In the genomic region with DNA sequence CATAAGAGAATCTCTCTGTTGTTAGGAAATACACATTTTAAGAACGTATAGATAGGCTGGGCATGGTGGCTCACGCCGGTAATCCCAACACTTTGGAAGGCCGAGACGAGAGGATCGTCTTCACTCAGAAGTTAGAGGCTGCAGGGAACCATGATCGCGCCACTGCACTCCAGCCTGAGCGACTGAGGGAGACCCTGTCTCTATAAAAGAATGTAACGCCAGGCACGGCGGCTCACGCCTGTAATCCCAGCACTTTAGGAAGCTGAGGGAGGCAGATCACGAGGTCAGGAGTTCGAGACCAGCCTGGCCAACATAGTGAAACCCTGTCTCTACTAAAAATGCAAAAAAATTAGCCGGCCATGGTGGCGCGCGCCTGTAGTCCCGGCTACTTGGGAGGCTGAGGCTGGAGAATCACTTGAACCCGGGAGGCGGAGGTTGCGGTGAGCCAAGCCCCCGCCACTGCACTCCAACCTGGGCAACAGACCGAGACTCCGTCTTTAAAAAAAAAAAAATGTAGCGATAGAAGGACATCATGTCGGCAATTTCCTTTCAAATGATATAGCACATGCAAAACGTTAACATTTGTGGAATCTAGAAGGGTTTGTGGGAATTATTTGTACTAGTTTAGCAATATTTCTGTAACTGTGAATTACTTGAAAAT, we compare ENCODE assay signal across 8 cellular contexts. TPM values are rescaled to one million over a fixed set of nuclear protein-coding genes. Genes with fewer than 3 reads are reported as not detected.
DNase-seq lines count a peak whose midpoint lies in the region; ATAC-seq and TF ChIP-seq lines count a peak whose summit lies in the region.

No MANE protein-coding gene starts in this region.

- H3K27ac ChIP-seq in Peyer's patch = peak overlapping the region; percentile 87 to 92 (median 89)

- TSS peak; percentile 91 for BruUV-seq in Caco-2 (replicated peaks; lab: Mats Ljungman, UMichigan)

- H3K27me3 Mint-ChIP-seq in Caco-2 (ENCODE audit: insufficient read depth, unreplicated experiment) (no peaks in the 10 kb centered on the region), osteocyte (ENCODE audit: unreplicated experiment) (no peaks in the 10 kb centered on the region)

- H3K4me1 Mint-ChIP-seq in Caco-2 (ENCODE audit: low read depth, unreplicated experiment) (peaks cover 13% of the 10 kb centered on the region), osteocyte (ENCODE audit: unreplicated experiment) (peaks cover 46% of the 10 kb centered on the region)

- TF ChIP-seq POLR2A in Peyer's patch (IDR thresholded peaks at IDR 0.05) = no peak

- POLR2A ChIA-PET in Caco-2 (lab: Charles Lee) = interaction anchor here (0.6 to 1.4 kb wide), 7 partner anchors 9 to 1674 kb away, joined by 3 to 17 read pairs (median 5); a partner anchor contains a TSS

- ATAC-seq in GM18519 (IDR thresholded peaks at IDR 0.05; ENCODE audit: low FRiP score, unreplicated experiment) (no peak), HG02763 (IDR thresholded peaks at IDR 0.05; ENCODE audit: unreplicated experiment) (no peak)

- H3K4me3 Mint-ChIP-seq in Caco-2 (ENCODE audit: unreplicated experiment) = peak overlapping the region; percentile 81
- H3K4me3 Mint-ChIP-seq in osteocyte (ENCODE audit: unreplicated experiment) = peak overlapping the region; percentile 80

- peaks cover 8% of the 10 kb centered on the region for H3K4me1 ChIP-seq in Caco-2
- peaks cover 3 to 25% (median 11%) of the 10 kb centered on the region in 4 donors for H3K4me1 ChIP-seq in Peyer's patch

- CTCF ChIA-PET in Caco-2 (lab: Charles Lee) = no interaction called here

- intact Hi-C loops in Caco-2 (cut with micrococcal nuclease; ENCODE audit: unreplicated experiment) = no loop called here

- no peaks in the 10 kb centered on the region for H3K9me3 ChIP-seq in Caco-2
- no peaks in the 10 kb centered on the region for H3K9me3 ChIP-seq in Peyer's patch

- H3K36me3 Mint-ChIP-seq in Caco-2 (ENCODE audit: insufficient read depth, unreplicated experiment) (peaks cover 48% of the 10 kb centered on the region), osteocyte (ENCODE audit: unreplicated experiment) (peaks cover 23% of the 10 kb centered on the region)

- no peak for DNase-seq in Caco-2
- no peak for DNase-seq in Peyer's patch
- DNase-seq in epithelial cell of proximal tubule (ENCODE audit: low read depth) = no peak
- DNase-seq in osteocyte (ENCODE audit: extremely low spot score, unreplicated experiment) = no peak
- no peak for DNase-seq in amygdala (lab: John Stamatoyannopoulos, UW)
- DNase-seq in HuH-7 (ENCODE audit: low spot score) = no peak

- no peaks in the 10 kb centered on the region for H3K27me3 ChIP-seq in Caco-2 (replicated peaks; ENCODE audit: control insufficient read depth, insufficient read depth, low read length)
- H3K27me3 ChIP-seq in Peyer's patch = no peaks in the 10 kb centered on the region

- TF ChIP-seq CTCF in Caco-2 (IDR thresholded peaks at IDR 0.05; ENCODE audit: insufficient read depth in 1 of 2, low read depth in 1 of 2, low read length in 1 of 2, severe bottlenecking in 1 of 2, unreplicated experiment in 1 of 2) = no peak
- TF ChIP-seq CTCF in Peyer's patch (IDR thresholded peaks at IDR 0.05) = no peak
- TF ChIP-seq CTCF in epithelial cell of proximal tubule (conservative IDR thresholded peaks at IDR 0.05; ENCODE audit: low read depth, low read length) = no peak
- TF ChIP-seq CTCF in osteocyte (IDR thresholded peaks at IDR 0.05) = no peak

- H3K9me3 Mint-ChIP-seq in Caco-2 (ENCODE audit: unreplicated experiment) (no peaks in the 10 kb centered on the region), osteocyte (ENCODE audit: unreplicated experiment) (no peaks in the 10 kb centered on the region)

- H3K36me3 ChIP-seq in Caco-2 (ENCODE audit: control insufficient read depth, insufficient read depth, low read length) = no peaks in the 10 kb centered on the region; the same call in 1 of the 2 replicates
- peaks cover 0 to 32% (median under 1%) of the 10 kb centered on the region in 3 donors for H3K36me3 ChIP-seq in Peyer's patch

- H3K27ac Mint-ChIP-seq in Caco-2 (ENCODE audit: unreplicated experiment) (peak overlapping the region; percentile 89), osteocyte (ENCODE audit: unreplicated experiment) (peak overlapping the region; percentile 92)

- H3K4me3 ChIP-seq in Caco-2 (ENCODE audit: low read depth, low read length) = peak overlapping the region; percentile 70
- H3K4me3 ChIP-seq in Peyer's patch = peak overlapping the region; percentile 85 to 97 (median 92)
- peak overlapping the region; percentile 85 for H3K4me3 ChIP-seq in epithelial cell of proximal tubule (ENCODE audit: low read depth, low read length)

RNA-seq across cellular contexts. Expression of a gene that starts 0.7 kb away (rescaled TPM):
- 1,589 and 1,699 TPM in 2 replicates for total RNA-seq in Caco-2 (2022)
- total RNA-seq in Peyer's patch = 100 to 1,000 TPM; 102 to 406 (median 172) TPM
- total RNA-seq in epithelial cell of proximal tubule = 463 and 670 TPM in 2 replicates
- total RNA-seq in osteocyte = 1,629 and 1,726 TPM in 2 replicates

RNA-seq across cellular contexts. Expression of a gene that starts 20.5 kb away (rescaled TPM):
- total RNA-seq in Caco-2 (2022) (4.9 and 6.8 TPM in 2 replicates), Peyer's patch (10 to 100 TPM in 3 of 4 donors, 1 to 10 TPM in 1; 5.1 to 14.9 (median 12.8) TPM), epithelial cell of proximal tubule (4.9 and 5.3 TPM in 2 replicates), osteocyte (6.7 and 8.4 TPM in 2 replicates)

RNA-seq across cellular contexts. Expression of a gene that starts 49.4 kb away (rescaled TPM):
- total RNA-seq in Caco-2 (2022) (11.9 and 12.1 TPM in 2 replicates), Peyer's patch (1 to 10 TPM; 4.4 to 6.7 (median 5.6) TPM), epithelial cell of proximal tubule (2.5 and 9.0 TPM in 2 replicates), osteocyte (3.7 and 4.8 TPM in 2 replicates)
